27 cellular contexts compared by ENCODE assay signal in genomic region chr11:69864589-69864929, GRCh38. TPM values are rescaled to one million over a fixed set of nuclear protein-coding genes. Genes with fewer than 3 reads are reported as not detected.
A peak's percentile ranks its signal among the peaks of the same experiment; 100 is the strongest.
DNase-seq lines count a peak whose midpoint lies in the region; ATAC-seq, FAIRE-seq and TF ChIP-seq lines count a peak whose summit lies in the region.
"Had no signal": no experiment of that assay in that cellular context is flagged by ENCODE, and none has a peak within 500 bp of the region (broad histone marks: within the 10 kb centered on the region; RNA-seq: fewer than 3 reads in every experiment).

No MANE protein-coding gene starts in this region.

- no peak overlapping the region for H3K27ac Mint-ChIP-seq in nephron progenitor cell
- H3K27ac Mint-ChIP-seq: CD4-positive, CD25-positive, alpha-beta regulatory T cell had no signal

- H3K4me3 Mint-ChIP-seq in nephron progenitor cell: peak overlapping the region; percentile 54
- H3K4me3 Mint-ChIP-seq: CD4-positive, CD25-positive, alpha-beta regulatory T cell; IgD-negative memory B cell had no signal

- H3K23me2 ChIP-seq in H1 (ENCODE audit: low read depth, low read length): no peaks in the 10 kb centered on the region

- no peaks in the 10 kb centered on the region for H3F3A ChIP-seq in SK-N-SH (replicated peaks; ENCODE audit: insufficient read depth)

- ATAC-seq in SK-N-SH treated with all-trans-retinoic acid at 6 μM for 48 hours: no peak
- ATAC-seq in HG03571 (IDR thresholded peaks at IDR 0.05; ENCODE audit: unreplicated experiment): no peak
- no peak for ATAC-seq in HG02588 (IDR thresholded peaks at IDR 0.05; ENCODE audit: unreplicated experiment)
- ATAC-seq in GM18519 (IDR thresholded peaks at IDR 0.05; ENCODE audit: low FRiP score, unreplicated experiment): no peak

- no peak overlapping the region for H2BK12ac ChIP-seq in H1 (ENCODE audit: low read depth, low read length)

- H3K9ac ChIP-seq in SK-N-SH (no peak overlapping the region), H1 (replicated peaks in 1 of 4; ENCODE audit: extremely low read depth in 1 of 4, low read depth in 3 of 4, low read length in 3 of 4) (no peak overlapping the region)
- H3K9ac ChIP-seq: KMS-11 had no signal

- TF ChIP-seq CTCF in SK-N-SH (IDR thresholded peaks at IDR 0.05) (no peak), H1 (IDR thresholded peaks at IDR 0.05; ENCODE audit: control extremely low read depth in 1 of 3, insufficient read depth in 1 of 3, low read depth in 1 of 3, low read length in 3 of 3) (no peak), nephron progenitor cell (IDR thresholded peaks at IDR 0.05) (no peak)

- H3K9me3 Mint-ChIP-seq in nephron progenitor cell: no peaks in the 10 kb centered on the region
- H3K9me3 Mint-ChIP-seq: CD4-positive, CD25-positive, alpha-beta regulatory T cell had no signal

- FAIRE-seq in H1 (lab: Jason Lieb, UNC): no peak
- FAIRE-seq: D721Med, GM18507 had no signal

- no peak overlapping the region for H3K23ac ChIP-seq in H1 (ENCODE audit: insufficient read length)

- H3K4me3 ChIP-seq in SK-N-SH (ENCODE audit: low read depth in 2 of 2, low read length in 1 of 2): no peak overlapping the region
- H3K4me3 ChIP-seq in H1 (ENCODE audit: extremely low read depth in 1 of 4, insufficient read depth in 2 of 4, low read depth in 3 of 4, low read length in 4 of 4): no peak overlapping the region
- H3K4me3 ChIP-seq: HAP-1 had no signal

- no peak for TF ChIP-seq RAD21 in SK-N-SH (IDR thresholded peaks at IDR 0.05; ENCODE audit: low read length)
- TF ChIP-seq RAD21 in H1 (IDR thresholded peaks at IDR 0.05 in 1 of 2, conservative IDR thresholded peaks at IDR 0.05 in 1 of 2; ENCODE audit: low read depth in 2 of 2, low read length in 2 of 2): no peak

- H3K27ac ChIP-seq in SK-N-SH (ENCODE audit: low read depth in 2 of 2, low read length in 1 of 2) (no peak overlapping the region), H1 (ENCODE audit: low read depth, low read length) (no peak overlapping the region)
- H3K27ac ChIP-seq: 22Rv1, HL-60, KMS-11, RWPE1 had no signal

- H2BK5ac ChIP-seq in H1 (ENCODE audit: low read depth, low read length): no peak overlapping the region

- H2AK5ac ChIP-seq in H1 (ENCODE audit: low read depth, low read length): no peak overlapping the region

- H4K8ac ChIP-seq in H1 (ENCODE audit: extremely low read depth, insufficient read depth, low read length): peak overlapping the region; percentile 68; the same call in 1 of the 2 replicates

- CTCF ChIA-PET in SK-N-SH (lab: Yijun Ruan, JAX) (interaction anchor here (0.6 to 2.3 kb wide), 2 partner anchors 24 to 306 kb away, joined by 3 to 8 read pairs; no protein-coding TSS in a partner anchor), H1 (lab: Charles Lee; ENCODE audit: partially characterized antibody) (interaction anchor here (0.9 to 5.7 kb wide), 5 partner anchors 8 to 22 kb away, joined by 3 to 36 read pairs (median 6); no protein-coding TSS in a partner anchor)

- H3K4me1 ChIP-seq in SK-N-SH (ENCODE audit: control insufficient read depth in 1 of 2, insufficient read depth in 2 of 2, low read depth in 1 of 2, low read length in 1 of 2) (no peaks in the 10 kb centered on the region; a peak in 1 of 4 replicates), H1 (replicated peaks in 1 of 4; ENCODE audit: control insufficient read depth in 3 of 4, insufficient read depth in 4 of 4, low read length in 3 of 4) (peaks cover 0 to 18% (median 9%) of the 10 kb centered on the region in 4 experiments; a peak in 5 of 7 replicates)
- H3K4me1 ChIP-seq: HAP-1 had no signal

- H3K27me3 Mint-ChIP-seq in nephron progenitor cell (ENCODE audit: low read depth, poor library complexity): peaks cover 28% of the 10 kb centered on the region

- 65% methylated on average over 9 of the region's 10 CpGs for whole genome bisulfite sequencing in SK-N-SH (ENCODE audit: low lambda C conversion rate)
- WGBS in H1 (ENCODE audit: extremely low coverage in 1 of 2, insufficient coverage in 1 of 2, insufficient read length in 1 of 2, insufficient replicate concordance in 2 of 2, low coverage in 1 of 2, low lambda C conversion rate in 2 of 2, missing lambda C conversion rate in 1 of 2), 2 experiments: 81% methylated on average over 9 of the region's 10 CpGs; no CpG with 5 or more reads in 1 of the 2 experiments

- H4K20me1 ChIP-seq in SK-N-SH (ENCODE audit: insufficient read depth) (no peaks in the 10 kb centered on the region), H1 (replicated peaks in 1 of 2; ENCODE audit: control insufficient read depth in 1 of 2, insufficient read depth in 2 of 2, low read length in 2 of 2) (no peaks in the 10 kb centered on the region)

- no peak overlapping the region for H2BK20ac ChIP-seq in H1 (ENCODE audit: low read length)

- no peak overlapping the region for H3K18ac ChIP-seq in H1 (ENCODE audit: extremely low read depth, low read length)

- no peaks in the 10 kb centered on the region for H3K9me2 ChIP-seq in SK-N-SH

- H4K5ac ChIP-seq in H1 (ENCODE audit: insufficient read length, low read depth, low read length): no peak overlapping the region

- TF ChIP-seq EP300 in SK-N-SH (IDR thresholded peaks at IDR 0.05; ENCODE audit: borderline replicate concordance in 1 of 2, low read depth in 1 of 2, low read length in 1 of 2) (no peak), H1 (IDR thresholded peaks at IDR 0.05; ENCODE audit: borderline replicate concordance in 1 of 2, low read depth in 2 of 2, low read length in 2 of 2) (no peak)

- TF ChIP-seq POLR2A in H1 (IDR thresholded peaks at IDR 0.05; ENCODE audit: control extremely low read depth in 1 of 2, low read depth in 2 of 2, low read length in 2 of 2): no peak

- no peak overlapping the region for H3K4me2 ChIP-seq in SK-N-SH
- H3K4me2 ChIP-seq in H1 (ENCODE audit: insufficient read depth in 1 of 2, low read depth in 2 of 2, low read length in 2 of 2): no peak overlapping the region
- H3K4me2 ChIP-seq: KMS-11 had no signal

- DNase-seq in SK-N-SH (peak; percentile 12), H1 (ENCODE audit: low read depth in 1 of 2, low spot score in 2 of 2) (no peak), nephron progenitor cell (no peak)
- no peak for DNase-seq in stimulated activated CD4-positive, alpha-beta T cell treated with anti-CD3 and anti-CD28 coated beads, Interleukin-2, amount 100 ng/mL, for 24 hours
- DNase-seq: CD4-positive, CD25-positive, alpha-beta regulatory T cell; NCI-H1048; NCI-H1417 treated with DMSO at 0.1 percent for 48 hours; NCI-H1694 treated with DMSO at 0.1 percent for 48 hours; NCI-H2081; NCI-H2227 treated with DMSO at 0.1 percent for 48 hours; NCI-H69; SHP77 had no signal

- no peak overlapping the region for H2BK120ac ChIP-seq in H1 (replicated peaks; ENCODE audit: low read depth, low read length)

- POLR2A ChIA-PET in SK-N-SH (lab: Yijun Ruan, JAX) (no interaction called here), H1 (lab: Charles Lee; ENCODE audit: partially characterized antibody) (no interaction called here)

- H3K27me3 ChIP-seq in SK-N-SH (ENCODE audit: insufficient read depth) (peaks cover 10% of the 10 kb centered on the region; the same call in 1 of the 2 replicates), H1 (replicated peaks in 1 of 4; ENCODE audit: control insufficient read depth in 3 of 4, extremely low read depth in 1 of 4, insufficient read depth in 3 of 4, low read length in 3 of 4) (peaks cover 0 to 5% (median 1%) of the 10 kb centered on the region in 4 experiments; a peak in 2 of 7 replicates)

- H3K14ac ChIP-seq in H1 (ENCODE audit: insufficient read length): no peak overlapping the region

- H3K36me3 Mint-ChIP-seq in nephron progenitor cell (ENCODE audit: low read depth): no peaks in the 10 kb centered on the region
- H3K36me3 Mint-ChIP-seq: CD4-positive, CD25-positive, alpha-beta regulatory T cell; IgD-negative memory B cell had no signal

- no peaks in the 10 kb centered on the region for H3K79me1 ChIP-seq in H1 (ENCODE audit: low read depth, low read length)

- H3K9me3 ChIP-seq in SK-N-SH (no peaks in the 10 kb centered on the region), H1 (ENCODE audit: insufficient read depth in 2 of 2, low read depth in 1 of 2, low read length in 1 of 2) (no peaks in the 10 kb centered on the region)
- H3K9me3 ChIP-seq: HAP-1 had no signal

- H3K56ac ChIP-seq in H1 (replicated peaks; ENCODE audit: insufficient read length, low read depth, low read length): no peak overlapping the region

- no peak overlapping the region for H4K91ac ChIP-seq in H1 (replicated peaks; ENCODE audit: insufficient read length, low read length)

- H3K4ac ChIP-seq in H1 (replicated peaks; ENCODE audit: insufficient read length, low read depth, low read length): no peak overlapping the region

- H2BK15ac ChIP-seq in H1 (ENCODE audit: low read length): 0 out of 2 replicates have a peak overlapping the region, but pooled peaks have one; percentile 40

- peaks cover 92% of the 10 kb centered on the region for H3K4me1 Mint-ChIP-seq in nephron progenitor cell
- H3K4me1 Mint-ChIP-seq: CD4-positive, CD25-positive, alpha-beta regulatory T cell; IgD-negative memory B cell had no signal

- no peak overlapping the region for H2AFZ ChIP-seq in SK-N-SH (ENCODE audit: low read depth)
- no peak overlapping the region for H2AFZ ChIP-seq in H1 (ENCODE audit: low read length)

- H3K79me2 ChIP-seq in SK-N-SH (ENCODE audit: insufficient read depth) (no peaks in the 10 kb centered on the region), H1 (ENCODE audit: control insufficient read depth in 1 of 2, insufficient read depth in 2 of 2, low read length in 2 of 2) (no peaks in the 10 kb centered on the region)

- H3K36me3 ChIP-seq in SK-N-SH (replicated peaks in 1 of 2; ENCODE audit: control insufficient read depth in 1 of 2, insufficient read depth in 2 of 2, low read length in 1 of 2) (no peaks in the 10 kb centered on the region), H1 (ENCODE audit: control insufficient read depth in 2 of 4, insufficient read depth in 4 of 4, low read length in 3 of 4) (no peaks in the 10 kb centered on the region)
- H3K36me3 ChIP-seq: HAP-1 had no signal

TF ChIP-seq in SK-N-SH, 30 proteins besides CTCF, POLR2A, EP300 and RAD21 (continues in another document):
- TF ChIP-seq ELF1 (IDR thresholded peaks at IDR 0.05) (no peak), TCF12 (IDR thresholded peaks at IDR 0.05) (no peak)

TF ChIP-seq in SK-N-SH treated with all-trans-retinoic acid at 6 μM for 48 hours, 23 proteins besides CTCF, POLR2A, EP300 and RAD21 (continues in another document):
- TF ChIP-seq TCF4 (CRISPR knock-in tag; IDR thresholded peaks at IDR 0.05; ENCODE audit: borderline replicate concordance): no peak

RNA-seq across cellular contexts. Expression of gene FGF3, which starts 45.3 kb away (rescaled TPM):
- polyA plus RNA-seq in SK-N-SH (2012; rRNA removed): not detected in 2 replicates
- polyA plus RNA-seq in SK-N-SH (2012; cell fraction: cytosol; rRNA removed): not detected in 2 replicates
- not detected in 2 replicates for polyA plus RNA-seq in SK-N-SH (2012; cell fraction: nucleus; rRNA removed)
- not detected in 2 replicates for total RNA-seq in H1 (2021; fragmentation: NEBNext Ultra II Directional; extraction: Animal tissue kit (Norgen Biotek cat#: 25700))
- 0.19 TPM in 1 of 2 replicates, not detected in the other for polyA plus RNA-seq in H1 (2011; rRNA removed)
- not detected for polyA plus RNA-seq in H1 (2011; cell fraction: cytosol; rRNA removed)
- not detected for polyA plus RNA-seq in H1 (2011; cell fraction: nucleus; rRNA removed)
- polyA plus RNA-seq in H1 (2012, experiment 1 of 2): not detected in 4 replicates
- not detected for polyA plus RNA-seq in H1 (2012, experiment 2 of 2)
- 0.12 TPM for polyA plus RNA-seq in H1 (2013, experiment 1 of 2)
- 0.06 TPM for polyA plus RNA-seq in H1 (2013, experiment 2 of 2)
- polyA minus RNA-seq in H1 (2011; rRNA and poly(A)+ RNA removed): not detected in 2 replicates
- not detected for polyA minus RNA-seq in H1 (2011; cell fraction: cytosol; rRNA and poly(A)+ RNA removed)
- not detected for polyA minus RNA-seq in H1 (2011; cell fraction: nucleus; rRNA and poly(A)+ RNA removed)
- total RNA-seq: CD4-positive, CD25-positive, alpha-beta regulatory T cell; NCI-H460; SK-MEL-5 had no signal
- polyA plus RNA-seq: BJ; CD4-positive, CD25-positive, alpha-beta regulatory T cell; IgD-negative memory B cell had no signal
